Comparison of ENCODE assay signal across 1 cellular context in genomic region chr7:51316262-51316665, GRCh38.
TF ChIP-seq lines count a peak whose summit lies in the region.

No MANE protein-coding gene starts in this region.

TF ChIP-seq in GM23338, 12 proteins besides CTCF, POLR2A, EP300 and RAD21 (continued from another document):
- TF ChIP-seq ETS1 (IDR thresholded peaks at IDR 0.05) = no peak
- TF ChIP-seq ZNF331 (CRISPR knock-in tag; IDR thresholded peaks at IDR 0.05; ENCODE audit: low read depth) = no peak
- no peak for TF ChIP-seq STAT1 (IDR thresholded peaks at IDR 0.05; ENCODE audit: unreplicated experiment)
- TF ChIP-seq CREB1 (CRISPR knock-in tag; IDR thresholded peaks at IDR 0.05; ENCODE audit: low read depth) = no peak
- no peak for TF ChIP-seq EZH2phosphoT487 (IDR thresholded peaks at IDR 0.05; ENCODE audit: unreplicated experiment)
- TF ChIP-seq JUNB (IDR thresholded peaks at IDR 0.05; ENCODE audit: unreplicated experiment) = no peak
